Comparison of ENCODE assay signal across 6 cellular contexts in genomic region chr2:200863655-200864205, GRCh38. TPM values are rescaled to one million over a fixed set of nuclear protein-coding genes. Genes with fewer than 3 reads are reported as not detected.
DNase-seq lines count a peak whose midpoint lies in the region; FAIRE-seq and TF ChIP-seq lines count a peak whose summit lies in the region.

No MANE protein-coding gene starts in this region.

- H3K9me3 ChIP-seq in endodermal cell (ENCODE audit: control insufficient read depth, low read length) (no peaks in the 10 kb centered on the region), sigmoid colon (no peaks in the 10 kb centered on the region)

- no peak for TF ChIP-seq EP300 in sigmoid colon (IDR thresholded peaks at IDR 0.05)

- DNase-seq in NCI-H2171 treated with DMSO at 0.1 percent for 48 hours (lab: John Stamatoyannopoulos, UW) = peak; percentile 54
- no peak for DNase-seq in NCI-H2171 (lab: John Stamatoyannopoulos, UW)
- DNase-seq in NB4 (ENCODE audit: low read depth) = no peak
- DNase-seq in endodermal cell = peak; percentile 67
- DNase-seq in sigmoid colon = no peak
- no peak for DNase-seq in frontal cortex (ENCODE audit: low spot score in 2 of 2)

- H3K4me1 Mint-ChIP-seq in endodermal cell = peaks cover 15% of the 10 kb centered on the region

- H3K4me1 ChIP-seq in endodermal cell (ENCODE audit: control insufficient read depth, insufficient read depth, low read length) = no peaks in the 10 kb centered on the region
- peaks cover 0 to 42% (median 34%) of the 10 kb centered on the region in 4 donors for H3K4me1 ChIP-seq in sigmoid colon

- H3K27me3 ChIP-seq in endodermal cell (ENCODE audit: control insufficient read depth, insufficient read depth, low read length, poor library complexity, severe bottlenecking) (no peaks in the 10 kb centered on the region), sigmoid colon (no peaks in the 10 kb centered on the region)

- peak overlapping the region; percentile 99 for H3K27ac Mint-ChIP-seq in endodermal cell

- intact Hi-C loops in sigmoid colon (cut with DNase I) = loop anchor here (1.0 to 10.0 kb wide), 4 partner anchors 25 to 781 kb away; partner anchors contain the start of genes ORC2 and TMEM237

- TF ChIP-seq CTCF in NB4 (IDR thresholded peaks at IDR 0.05; ENCODE audit: low read depth, low read length) = no peak
- no peak for TF ChIP-seq CTCF in endodermal cell (conservative IDR thresholded peaks at IDR 0.05)
- no peak for TF ChIP-seq CTCF in sigmoid colon (IDR thresholded peaks at IDR 0.05)

- no peaks in the 10 kb centered on the region for H3K9me3 Mint-ChIP-seq in endodermal cell

- WGBS in endodermal cell (ENCODE audit: insufficient coverage in 1 of 2, insufficient read length in 1 of 2), 2 experiments = 0% methylated on average over 17 to 30 of the region's 30 CpGs
- WGBS in sigmoid colon, 2 donors = 0% methylated on average over 30 of the region's 30 CpGs

- H3K4me3 ChIP-seq in NB4 (ENCODE audit: low read depth, low read length) (peak overlapping the region; percentile 84), endodermal cell (ENCODE audit: low read length) (peak overlapping the region; percentile 91), sigmoid colon (peak overlapping the region; percentile 90 to 100 (median 96))

- H3K36me3 ChIP-seq in endodermal cell (ENCODE audit: control insufficient read depth, insufficient read depth, low read length) = peaks cover 33% of the 10 kb centered on the region
- H3K36me3 ChIP-seq in sigmoid colon = peaks cover 3 to 19% (median 8%) of the 10 kb centered on the region in 4 donors

- no peak for FAIRE-seq in frontal cortex (lab: Jason Lieb, UNC)

- H3K4me3 Mint-ChIP-seq in endodermal cell = peak overlapping the region; percentile 92

- H3K9ac ChIP-seq in endodermal cell (ENCODE audit: extremely low read depth, low read length, poor library complexity, severe bottlenecking) = peak overlapping the region; percentile 99

- H3K27me3 Mint-ChIP-seq in endodermal cell (ENCODE audit: insufficient read depth) = peaks cover 1% of the 10 kb centered on the region

- peak overlapping the region; percentile 98 for H3K27ac ChIP-seq in endodermal cell (ENCODE audit: low read depth, low read length)
- H3K27ac ChIP-seq in sigmoid colon = peak overlapping the region; percentile 100

- no peak for TF ChIP-seq POLR2A in NB4 (IDR thresholded peaks at IDR 0.05; ENCODE audit: extremely low read depth, insufficient read length)
- no peak for TF ChIP-seq POLR2A in sigmoid colon (IDR thresholded peaks at IDR 0.05)

- H3K36me3 Mint-ChIP-seq in endodermal cell (ENCODE audit: low read depth) = peaks cover 33% of the 10 kb centered on the region

RNA-seq across cellular contexts. Expression of gene CLK1, which starts 0.7 kb away (rescaled TPM):
- 10 to 100 TPM; 54.9 to 62.8 TPM for total RNA-seq in endodermal cell
- polyA plus RNA-seq in endodermal cell (2013, experiment 1 of 2) = 108 TPM
- 98.1 TPM for polyA plus RNA-seq in endodermal cell (2013, experiment 2 of 2)
- 100 to 1,000 TPM; 150 to 229 (median 195) TPM for total RNA-seq in sigmoid colon
- 10 to 100 TPM; 44.4 to 87.1 (median 76.1) TPM for polyA plus RNA-seq in sigmoid colon
- total RNA-seq in frontal cortex = 182 TPM

RNA-seq across cellular contexts. Expression of gene PPIL3, which starts 25.1 kb away (rescaled TPM):
- 10 to 100 TPM; 51.2 to 60.5 TPM for total RNA-seq in endodermal cell
- polyA plus RNA-seq in endodermal cell (2013, experiment 1 of 2) = 68.6 TPM
- 64.6 TPM for polyA plus RNA-seq in endodermal cell (2013, experiment 2 of 2)
- 100 to 1,000 TPM in 1 of 4 donors, 10 to 100 TPM in 3; 11.8 to 116 (median 22.2) TPM for total RNA-seq in sigmoid colon
- polyA plus RNA-seq in sigmoid colon = 10 to 100 TPM; 13.5 to 36.0 (median 30.3) TPM
- 46.5 TPM for total RNA-seq in frontal cortex

RNA-seq across cellular contexts. Expression of gene NIF3L1, which starts 25.4 kb away (rescaled TPM):
- 10 to 100 TPM; 48.0 to 59.4 TPM for total RNA-seq in endodermal cell
- polyA plus RNA-seq in endodermal cell (2013, experiment 1 of 2) = 56.0 TPM
- polyA plus RNA-seq in endodermal cell (2013, experiment 2 of 2) = 48.4 TPM
- 10 to 100 TPM in 3 of 4 donors, 1 to 10 TPM in 1; 9.8 to 23.5 (median 15.9) TPM for total RNA-seq in sigmoid colon
- 10 to 100 TPM; 24.6 to 30.7 (median 29.1) TPM for polyA plus RNA-seq in sigmoid colon
- total RNA-seq in frontal cortex = 33.4 TPM

RNA-seq across cellular contexts. Expression of gene BZW1, which starts 52.0 kb away (rescaled TPM):
- 100 to 1,000 TPM; 314 to 323 TPM for total RNA-seq in endodermal cell
- polyA plus RNA-seq in endodermal cell (2013, experiment 1 of 2) = 259 TPM
- 257 TPM for polyA plus RNA-seq in endodermal cell (2013, experiment 2 of 2)
- total RNA-seq in sigmoid colon = 100 to 1,000 TPM in 2 of 4 donors, 10 to 100 TPM in 2; 77.9 to 119 (median 100) TPM
- polyA plus RNA-seq in sigmoid colon = 100 to 1,000 TPM in 2 of 3 donors, 10 to 100 TPM in 1; 82.9 to 158 (median 111) TPM
- 437 TPM for total RNA-seq in frontal cortex

Comparison
In these comparisons a context has a peak if more than half of its experiments do, and no peak if none do; other contexts are left out.
1. DNase-seq: peak in NCI-H2171 treated with DMSO at 0.1 percent for 48 hours (single experiment) and endodermal cell (single experiment); none in NCI-H2171 (single experiment), NB4 (single experiment), sigmoid colon (single experiment) and frontal cortex (0 of 2).
2. Peak in every context shown above with its lines, with median percentiles within 50 percentile points of each other: H3K4me3 ChIP-seq.